7 cellular contexts compared by ENCODE assay signal in the genomic region with DNA sequence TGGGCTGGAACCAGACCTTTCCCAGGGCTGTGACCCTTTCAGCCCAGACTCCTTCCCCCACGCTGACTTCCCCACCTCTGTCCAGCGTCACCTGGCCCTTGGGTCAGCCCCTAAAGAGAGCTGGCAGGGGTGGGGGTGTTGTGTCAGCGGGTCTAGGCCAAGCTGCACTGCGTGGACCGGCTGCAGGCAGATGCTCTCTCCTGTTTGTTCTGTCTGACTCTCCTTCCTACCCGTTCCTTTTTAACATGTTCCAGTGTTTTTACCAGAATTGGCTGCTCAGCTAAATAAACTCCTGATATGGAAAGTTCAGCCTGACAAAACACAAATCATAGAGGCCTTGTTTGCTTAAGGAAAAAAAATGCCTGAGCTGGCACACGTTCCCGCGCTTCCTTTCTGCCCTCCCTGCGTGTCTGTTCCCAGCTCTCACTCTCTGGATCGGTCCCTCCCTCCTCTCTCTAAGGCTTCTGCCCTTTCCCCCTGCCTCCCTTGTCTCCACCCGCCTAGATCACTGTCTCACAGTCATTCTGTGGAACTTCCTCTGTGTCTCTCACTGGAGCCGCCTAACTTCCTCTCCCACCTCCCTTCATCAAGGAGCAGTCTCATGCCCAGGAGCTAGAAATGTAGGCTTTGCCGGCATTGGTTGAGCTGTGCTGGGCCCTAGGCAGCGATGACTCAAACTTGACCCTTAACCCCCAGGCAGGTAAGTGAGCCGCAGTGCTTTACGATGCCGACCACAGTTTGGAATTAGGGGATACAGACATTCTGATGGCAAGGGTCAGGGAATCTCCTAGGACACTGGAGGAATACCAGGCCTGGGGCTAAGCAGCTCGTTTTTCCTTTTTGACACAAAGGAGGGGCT. TPM values are rescaled to one million over a fixed set of nuclear protein-coding genes. Genes with fewer than 3 reads are reported as not detected.
A peak's percentile ranks its signal among the peaks of the same experiment; 100 is the strongest.
DNase-seq lines count a peak whose midpoint lies in the region; ATAC-seq and TF ChIP-seq lines count a peak whose summit lies in the region.

No MANE protein-coding gene starts in this region.

- peak overlapping the region; percentile 94 for H2AFZ ChIP-seq in HCT116 (ENCODE audit: low read depth, low read length, poor library complexity, severe bottlenecking)
- peak overlapping the region; percentile 74 for H2AFZ ChIP-seq in PC-9

- WGBS in mesodermal cell (ENCODE audit: insufficient coverage in 2 of 2), 2 experiments: 54 to 56% methylated on average over 17 to 19 of the region's 19 CpGs

- TF ChIP-seq CTCF in HCT116 (IDR thresholded peaks at IDR 0.05 in 2 of 3, conservative IDR thresholded peaks at IDR 0.05 in 1 of 3; ENCODE audit: borderline replicate concordance in 1 of 3, insufficient read depth in 1 of 3, low read depth in 2 of 3, low read length in 2 of 3) (no peak), PC-9 (conservative IDR thresholded peaks at IDR 0.05) (no peak), vagina (IDR thresholded peaks at IDR 0.05) (no peak)

- CTCF ChIA-PET in HCT116 (lab: Charles Lee) (interaction anchor here (0.8 to 2.7 kb wide), 8 partner anchors 9 to 273 kb away, joined by 3 to 20 read pairs (median 4); no protein-coding TSS in a partner anchor), PC-9 (lab: Charles Lee) (interaction anchor here (0.6 to 1.2 kb wide), 6 partner anchors 8 to 222 kb away, joined by 3 to 8 read pairs (median 4); no protein-coding TSS in a partner anchor)

- H3K27ac ChIP-seq in HCT116 (ENCODE audit: low read depth, low read length) (peak overlapping the region; percentile 82), PC-9 (peak overlapping the region; percentile 88), duodenal mucosa (ENCODE audit: low read depth, low read length) (peak overlapping the region; percentile 35), mesodermal cell (ENCODE audit: low read depth, low read length, severe bottlenecking) (peak overlapping the region; percentile 87), vagina (peak overlapping the region; percentile 88)

- H3K4me2 ChIP-seq in HCT116 (ENCODE audit: low read length) (peak overlapping the region; percentile 93), PC-9 (peak overlapping the region; percentile 91)

- H3K36me3 ChIP-seq in HCT116 (ENCODE audit: control insufficient read depth in 1 of 2, insufficient read depth in 2 of 2, low read length in 2 of 2): peaks cover 8 to 13% of the 10 kb centered on the region in 2 experiments; a peak in 3 of 4 replicates
- H3K36me3 ChIP-seq in PC-9 (ENCODE audit: low read depth): no peaks in the 10 kb centered on the region
- peaks cover 0 to 4% of the 10 kb centered on the region in 2 donors for H3K36me3 ChIP-seq in duodenal mucosa (ENCODE audit: control insufficient read depth in 1 of 2, insufficient read depth in 2 of 2, low read length in 2 of 2)
- peaks cover 26% of the 10 kb centered on the region for H3K36me3 ChIP-seq in mesodermal cell (ENCODE audit: control insufficient read depth, insufficient read depth, low read length)
- H3K36me3 ChIP-seq in vagina: peaks cover 0 to 4% of the 10 kb centered on the region in 2 donors

- TF ChIP-seq POLR2A in HCT116 (IDR thresholded peaks at IDR 0.05; ENCODE audit: borderline replicate concordance, extremely low read depth, insufficient read depth, insufficient read length): peak; percentile 17
- TF ChIP-seq POLR2A in vagina (IDR thresholded peaks at IDR 0.05): peak in 1 of 2 donors; percentile 3

- BruUV-seq in HCT116 (replicated peaks; lab: Mats Ljungman, UMichigan): no TSS peak
- no TSS peak for BruUV-seq in PC-9 (replicated peaks; lab: Mats Ljungman, UMichigan)

- H4K20me1 ChIP-seq in HCT116 (ENCODE audit: insufficient read depth): no peaks in the 10 kb centered on the region
- H4K20me1 ChIP-seq in PC-9 (ENCODE audit: insufficient read depth): no peaks in the 10 kb centered on the region

- peak; percentile 53 for DNase-seq in HCT116 (ENCODE audit: low read depth, low spot score)
- DNase-seq in PC-9: peak; percentile 73 to 93
- no peak for DNase-seq in vagina (ENCODE audit: extremely low spot score in 2 of 2)
- no peak for DNase-seq in NAMALWA (ENCODE audit: low spot score)
- DNase-seq in activated CD8-positive, alpha-beta memory T cell treated with anti-CD3 and anti-CD28 coated beads for 24 hours: no peak

- H3F3A ChIP-seq in PC-9 (ENCODE audit: insufficient read depth, low read depth): peaks cover 35% of the 10 kb centered on the region

- peak; percentile 61 for ATAC-seq in HCT116

- no peaks in the 10 kb centered on the region for H3K9me2 ChIP-seq in HCT116 (ENCODE audit: insufficient read depth)
- no peaks in the 10 kb centered on the region for H3K9me2 ChIP-seq in PC-9 (ENCODE audit: insufficient read depth)

- intact Hi-C loops in HCT116 (cut with micrococcal nuclease): no loop called here
- intact Hi-C loops in PC-9 (cut with micrococcal nuclease; ENCODE audit: unreplicated experiment): loop anchor here (10.0 kb wide), 1 partner anchor 268 kb away; a partner anchor contains a TSS
- intact Hi-C loops in vagina (cut with DNase I): no loop called here

- RAD21 ChIA-PET in HCT116 (lab: Charles Lee; ENCODE audit: low non-redundant PET in 1 of 2, low total read pairs in 2 of 2, uncharacterized antibody in 2 of 2, unreplicated experiment in 2 of 2): interaction anchor here (1.0 to 1.3 kb wide), 2 partner anchors 9 to 42 kb away, joined by 3 read pairs; a partner anchor contains a TSS

- no peaks in the 10 kb centered on the region for H3K27me3 ChIP-seq in HCT116 (ENCODE audit: insufficient read depth, low read length)
- H3K27me3 ChIP-seq in PC-9 (ENCODE audit: insufficient read depth, low read depth): no peaks in the 10 kb centered on the region
- H3K27me3 ChIP-seq in duodenal mucosa (ENCODE audit: control insufficient read depth in 1 of 2, insufficient read depth in 2 of 2, low read length in 2 of 2): no peaks in the 10 kb centered on the region
- no peaks in the 10 kb centered on the region for H3K27me3 ChIP-seq in vagina

- H3K4me1 ChIP-seq in HCT116 (ENCODE audit: control insufficient read depth in 1 of 2, insufficient read depth in 2 of 2, low read length in 2 of 2) (peaks cover 25 to 37% of the 10 kb centered on the region in 2 experiments), PC-9 (replicated peaks; ENCODE audit: insufficient read depth) (peaks cover 39% of the 10 kb centered on the region), duodenal mucosa (ENCODE audit: control insufficient read depth in 1 of 2, insufficient read depth in 2 of 2, low read length in 2 of 2) (peaks cover 29 to 50% of the 10 kb centered on the region in 2 donors), mesodermal cell (ENCODE audit: control insufficient read depth, insufficient read depth, low read length, poor library complexity, severe bottlenecking) (peaks cover 39% of the 10 kb centered on the region), vagina (peaks cover 55% of the 10 kb centered on the region)

- no peaks in the 10 kb centered on the region for H3K9me3 ChIP-seq in HCT116 (ENCODE audit: control insufficient read depth in 1 of 2, insufficient read depth in 1 of 2, low read depth in 1 of 2, low read length in 2 of 2)
- H3K9me3 ChIP-seq in PC-9 (ENCODE audit: insufficient read depth, low read depth): no peaks in the 10 kb centered on the region
- H3K9me3 ChIP-seq in duodenal mucosa (ENCODE audit: control insufficient read depth in 1 of 2, low read length in 2 of 2): no peaks in the 10 kb centered on the region
- H3K9me3 ChIP-seq in mesodermal cell (ENCODE audit: control insufficient read depth, low read length): no peaks in the 10 kb centered on the region
- H3K9me3 ChIP-seq in vagina: no peaks in the 10 kb centered on the region

- no peak for TF ChIP-seq RAD21 in HCT116 (IDR thresholded peaks at IDR 0.05; ENCODE audit: low read depth)

- POLR2A ChIA-PET in HCT116 (lab: Charles Lee): interaction anchor here (0.5 to 1.6 kb wide), 5 partner anchors 8 to 145 kb away, joined by 3 to 5 read pairs (median 3); a partner anchor contains a TSS
- POLR2A ChIA-PET in PC-9 (lab: Charles Lee; ENCODE audit: unreplicated experiment): interaction anchor here (0.6 to 1.0 kb wide), 4 partner anchors 18 to 391 kb away, joined by 3 to 6 read pairs (median 3); a partner anchor contains a TSS

- H3K79me2 ChIP-seq in HCT116 (ENCODE audit: insufficient read depth, low read length) (peaks cover 32% of the 10 kb centered on the region), PC-9 (ENCODE audit: low read depth) (peaks cover 22% of the 10 kb centered on the region)

- H3K4me3 ChIP-seq in HCT116 (replicated peaks in 1 of 2; ENCODE audit: low read depth in 1 of 2, low read length in 2 of 2) (peak overlapping the region; percentile 20 to 55), PC-9 (peak overlapping the region; percentile 33; the same call in 1 of the 2 replicates), duodenal mucosa (ENCODE audit: low read depth in 1 of 2, low read length in 2 of 2) (peak overlapping the region; percentile 37 to 51), mesodermal cell (ENCODE audit: extremely low read depth, insufficient read depth, low read length, poor library complexity, severe bottlenecking) (peak overlapping the region; percentile 12), vagina (peak overlapping the region; percentile 12 to 30)

- H3K9ac ChIP-seq in HCT116 (ENCODE audit: low read length) (peak overlapping the region; percentile 67), duodenal mucosa (ENCODE audit: low read depth in 1 of 2, low read length in 2 of 2) (peak overlapping the region; percentile 49 to 70)

TF ChIP-seq in HCT116, 20 proteins besides CTCF, POLR2A, EP300 and RAD21:
- TF ChIP-seq JUND (IDR thresholded peaks at IDR 0.05) (no peak), EZH2phosphoT487 (IDR thresholded peaks at IDR 0.05; ENCODE audit: borderline replicate concordance) (no peak), TCF7L2 (IDR thresholded peaks at IDR 0.05; ENCODE audit: borderline replicate concordance, extremely low read depth, insufficient read depth, insufficient read length) (peak; percentile 41)
- TF ChIP-seq, protein P1, sequence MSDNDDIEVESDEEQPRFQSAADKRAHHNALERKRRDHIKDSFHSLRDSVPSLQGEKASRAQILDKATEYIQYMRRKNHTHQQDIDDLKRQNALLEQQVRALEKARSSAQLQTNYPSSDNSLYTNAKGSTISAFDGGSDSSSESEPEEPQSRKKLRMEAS (IDR thresholded peaks at IDR 0.05): peak; percentile 63

RNA-seq across cellular contexts. Expression of a gene that starts 15.5 kb away (rescaled TPM):
- total RNA-seq in HCT116 (2021; ENCODE audit: unreplicated experiment) (46.3 TPM), PC-9 (2021) (62.1 and 83.3 TPM in 2 replicates), vagina (16.9 TPM)
- 26.2 and 26.3 TPM in 2 replicates for polyA plus RNA-seq in HCT116 (2012)
- 26.2 TPM for polyA plus RNA-seq in mesodermal cell (2013, experiment 1 of 2)
- 21.8 TPM for polyA plus RNA-seq in mesodermal cell (2013, experiment 2 of 2)

RNA-seq across cellular contexts. Expression of a gene that starts 41.4 kb away (rescaled TPM):
- total RNA-seq in HCT116 (2021; ENCODE audit: unreplicated experiment) (14.2 TPM), PC-9 (2021) (6.3 and 6.6 TPM in 2 replicates), vagina (8.1 TPM)
- 9.7 and 10.5 TPM in 2 replicates for polyA plus RNA-seq in HCT116 (2012)
- polyA plus RNA-seq in mesodermal cell (2013, experiment 1 of 2): 14.0 TPM
- polyA plus RNA-seq in mesodermal cell (2013, experiment 2 of 2): 10.5 TPM

Comparison
In these comparisons a context has a peak if more than half of its experiments do, and no peak if none do; other contexts are left out.
1. DNase-seq: peak in HCT116 (single experiment) and PC-9 (2 of 2); none in vagina (0 of 2), NAMALWA (single experiment) and activated CD8-positive, alpha-beta memory T cell treated with anti-CD3 and anti-CD28 coated beads for 24 hours (single experiment).
2. H3K27ac ChIP-seq: peak in every context shown above with its lines; median percentile 88 in PC-9; 88 in vagina; 87 in mesodermal cell; 82 in HCT116; 35 in duodenal mucosa.
3. Peak in every context shown above with its lines, with median percentiles within 50 percentile points of each other: H3K4me3 ChIP-seq.